Comparison of ENCODE assay signal across 1 cellular context in the genomic region with DNA sequence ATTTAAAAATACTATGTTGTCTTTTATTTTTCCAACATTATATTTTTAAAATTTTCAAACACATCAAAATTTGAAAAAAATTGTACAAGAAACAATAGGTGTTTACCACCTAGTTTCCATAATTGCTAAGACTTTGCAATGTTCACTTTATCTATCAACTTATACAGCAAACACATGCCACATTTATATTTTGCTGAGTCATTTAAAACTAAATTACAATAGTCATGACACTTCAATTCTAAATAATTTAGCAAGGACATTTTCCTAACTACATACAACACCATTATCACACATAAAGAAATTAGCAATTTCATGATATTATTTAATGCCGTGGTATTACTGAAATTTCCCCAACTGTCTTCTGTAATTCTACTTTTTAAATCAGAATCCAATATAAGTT.
TF ChIP-seq lines count a peak whose summit lies in the region.

No MANE protein-coding gene starts in this region.

TF ChIP-seq in K562, 482 proteins besides CTCF, POLR2A, EP300 and RAD21 (continued from another document):
- TF ChIP-seq, protein P1, sequence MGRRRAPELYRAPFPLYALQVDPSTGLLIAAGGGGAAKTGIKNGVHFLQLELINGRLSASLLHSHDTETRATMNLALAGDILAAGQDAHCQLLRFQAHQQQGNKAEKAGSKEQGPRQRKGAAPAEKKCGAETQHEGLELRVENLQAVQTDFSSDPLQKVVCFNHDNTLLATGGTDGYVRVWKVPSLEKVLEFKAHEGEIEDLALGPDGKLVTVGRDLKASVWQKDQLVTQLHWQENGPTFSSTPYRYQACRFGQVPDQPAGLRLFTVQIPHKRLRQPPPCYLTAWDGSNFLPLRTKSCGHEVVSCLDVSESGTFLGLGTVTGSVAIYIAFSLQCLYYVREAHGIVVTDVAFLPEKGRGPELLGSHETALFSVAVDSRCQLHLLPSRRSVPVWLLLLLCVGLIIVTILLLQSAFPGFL (CRISPR knock-in tag; IDR thresholded peaks at IDR 0.05) = no peak
- TF ChIP-seq, protein P2, sequence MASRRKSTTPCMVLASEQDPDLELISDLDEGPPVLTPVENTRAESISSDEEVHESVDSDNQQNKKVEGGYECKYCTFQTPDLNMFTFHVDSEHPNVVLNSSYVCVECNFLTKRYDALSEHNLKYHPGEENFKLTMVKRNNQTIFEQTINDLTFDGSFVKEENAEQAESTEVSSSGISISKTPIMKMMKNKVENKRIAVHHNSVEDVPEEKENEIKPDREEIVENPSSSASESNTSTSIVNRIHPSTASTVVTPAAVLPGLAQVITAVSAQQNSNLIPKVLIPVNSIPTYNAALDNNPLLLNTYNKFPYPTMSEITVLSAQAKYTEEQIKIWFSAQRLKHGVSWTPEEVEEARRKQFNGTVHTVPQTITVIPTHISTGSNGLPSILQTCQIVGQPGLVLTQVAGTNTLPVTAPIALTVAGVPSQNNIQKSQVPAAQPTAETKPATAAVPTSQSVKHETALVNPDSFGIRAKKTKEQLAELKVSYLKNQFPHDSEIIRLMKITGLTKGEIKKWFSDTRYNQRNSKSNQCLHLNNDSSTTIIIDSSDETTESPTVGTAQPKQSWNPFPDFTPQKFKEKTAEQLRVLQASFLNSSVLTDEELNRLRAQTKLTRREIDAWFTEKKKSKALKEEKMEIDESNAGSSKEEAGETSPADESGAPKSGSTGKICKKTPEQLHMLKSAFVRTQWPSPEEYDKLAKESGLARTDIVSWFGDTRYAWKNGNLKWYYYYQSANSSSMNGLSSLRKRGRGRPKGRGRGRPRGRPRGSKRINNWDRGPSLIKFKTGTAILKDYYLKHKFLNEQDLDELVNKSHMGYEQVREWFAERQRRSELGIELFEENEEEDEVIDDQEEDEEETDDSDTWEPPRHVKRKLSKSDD (conservative IDR thresholded peaks at IDR 0.05; ENCODE audit: low read length) = no peak
- TF ChIP-seq FOXJ3 (CRISPR knock-in tag; IDR thresholded peaks at IDR 0.05) = no peak
